16 cellular contexts compared by ENCODE assay signal in genomic region chr1:158146739-158147138, GRCh38. TPM values are rescaled to one million over a fixed set of nuclear protein-coding genes. Genes with fewer than 3 reads are reported as not detected.
A peak's percentile ranks its signal among the peaks of the same experiment; 100 is the strongest.
DNase-seq lines count a peak whose midpoint lies in the region; ATAC-seq and TF ChIP-seq lines count a peak whose summit lies in the region.
"Had no signal": no experiment of that assay in that cellular context is flagged by ENCODE, and none has a peak within 500 bp of the region (broad histone marks: within the 10 kb centered on the region; RNA-seq: fewer than 3 reads in every experiment).

No MANE protein-coding gene starts in this region.

- H3K27ac Mint-ChIP-seq in dendritic cell treated with granulocyte-macrophage colony-stimulating factor and Interleukin-4, amounts not matched to agents 40 ng/mL and 50 ng/mL, for 4 days: peak overlapping the region; percentile 31
- H3K27ac Mint-ChIP-seq in immature natural killer cell: no peak overlapping the region

- H3K36me3 Mint-ChIP-seq in dendritic cell treated with granulocyte-macrophage colony-stimulating factor and Interleukin-4, amounts not matched to agents 40 ng/mL and 50 ng/mL, for 4 days (ENCODE audit: low read depth): peaks cover 6% of the 10 kb centered on the region
- no peaks in the 10 kb centered on the region for H3K36me3 Mint-ChIP-seq in immature natural killer cell

- peaks cover 5 to 23% of the 10 kb centered on the region in 2 donors for H3K4me1 ChIP-seq in gastrocnemius medialis

- TF ChIP-seq POLR2A in gastrocnemius medialis (IDR thresholded peaks at IDR 0.05): no peak

- no peak for TF ChIP-seq CTCF in gastrocnemius medialis (IDR thresholded peaks at IDR 0.05 in 4 of 5, conservative IDR thresholded peaks at IDR 0.05 in 1 of 5)

- intact Hi-C loops in dendritic cell treated with granulocyte-macrophage colony-stimulating factor and Interleukin-4, amounts not matched to agents 40 ng/mL and 50 ng/mL, for 4 days (cut with micrococcal nuclease): no loop called here
- intact Hi-C loops in gastrocnemius medialis (cut with DNase I; ENCODE audit: low total_unique reads): no loop called here

- no peaks in the 10 kb centered on the region for H3K27me3 Mint-ChIP-seq in dendritic cell treated with granulocyte-macrophage colony-stimulating factor and Interleukin-4, amounts not matched to agents 40 ng/mL and 50 ng/mL, for 4 days
- peaks cover 6 to 15% (median 7%) of the 10 kb centered on the region in 3 donors for H3K27me3 Mint-ChIP-seq in immature natural killer cell (ENCODE audit: low read depth in 3 of 3)

- peaks cover 56% of the 10 kb centered on the region for H3K4me1 Mint-ChIP-seq in dendritic cell treated with granulocyte-macrophage colony-stimulating factor and Interleukin-4, amounts not matched to agents 40 ng/mL and 50 ng/mL, for 4 days (ENCODE audit: low read depth)
- peaks cover 23 to 40% of the 10 kb centered on the region in 2 donors for H3K4me1 Mint-ChIP-seq in immature natural killer cell

- peak overlapping the region; percentile 49 to 84 (median 70) for H3K27ac ChIP-seq in gastrocnemius medialis

- in situ Hi-C loops in gastrocnemius medialis (cut with MboI; ENCODE audit: low sequenced_read_pairs in 4 of 4): no loop called here

- H3K9me3 ChIP-seq in gastrocnemius medialis: no peaks in the 10 kb centered on the region
- H3K9me3 ChIP-seq: SK-N-SH had no signal

- DNase-seq in HCEC 1CT: peak; percentile 11
- peak; percentile 67 for DNase-seq in HT1080 (ENCODE audit: low read depth)
- DNase-seq in gastrocnemius medialis: no peak
- DNase-seq in NCI-H226: no peak
- DNase-seq in immature natural killer cell: no peak
- DNase-seq: DMS 273 treated with DMSO at 0.1 percent for 48 hours; NCI-H146; NCI-H2081 treated with DMSO at 0.1 percent for 48 hours; NCI-H2227 treated with DMSO at 0.1 percent for 48 hours; NCI-H526; NK-92 treated with Interleukin-12 subunit alpha and Interleukin-12 subunit beta, amount 100 ng/mL, for 24 hours; OCI-M1; SK-N-SH had no signal

- H3K9me3 Mint-ChIP-seq in dendritic cell treated with granulocyte-macrophage colony-stimulating factor and Interleukin-4, amounts not matched to agents 40 ng/mL and 50 ng/mL, for 4 days: peaks cover 17% of the 10 kb centered on the region
- no peaks in the 10 kb centered on the region for H3K9me3 Mint-ChIP-seq in immature natural killer cell

- H3K4me3 ChIP-seq in gastrocnemius medialis: peak overlapping the region in 1 of 4 donors; percentile 5

- H3K27me3 ChIP-seq in gastrocnemius medialis: no peaks in the 10 kb centered on the region

- ATAC-seq in gastrocnemius medialis: no peak
- no peak for ATAC-seq in GM18861 (IDR thresholded peaks at IDR 0.05; ENCODE audit: unreplicated experiment)

- no peak overlapping the region for H3K4me3 Mint-ChIP-seq in dendritic cell treated with granulocyte-macrophage colony-stimulating factor and Interleukin-4, amounts not matched to agents 40 ng/mL and 50 ng/mL, for 4 days
- no peak overlapping the region for H3K4me3 Mint-ChIP-seq in immature natural killer cell

- H3K36me3 ChIP-seq in gastrocnemius medialis: no peaks in the 10 kb centered on the region

RNA-seq across cellular contexts. Expression of gene CD1D, which starts 34.0 kb away (rescaled TPM):
- 0.69 and 0.73 TPM in 2 replicates for total RNA-seq in HT1080 (2014; rRNA removed; shearing (Covaris generic))
- 0.07 and 0.17 TPM in 2 replicates for polyA plus RNA-seq in HT1080 (2015; cell fraction: cytosol; rRNA removed)
- 0.16 and 0.18 TPM in 2 replicates for polyA plus RNA-seq in HT1080 (2015; cell fraction: nucleus; rRNA removed)
- total RNA-seq in gastrocnemius medialis: under 1 TPM in 2 of 4 donors, not detected in 2; 0.58 to 0.82 TPM
- polyA plus RNA-seq in immature natural killer cell: 1 to 10 TPM in 2 of 3 donors, not detected in 1; 2.9 to 8.7 TPM
- total RNA-seq: HT-29 had no signal
- polyA plus RNA-seq: SK-N-SH had no signal

Comparison
In these comparisons a context has a peak if more than half of its experiments do, and no peak if none do; other contexts are left out.
1. DNase-seq: peak in HCEC 1CT (single experiment) and HT1080 (single experiment); none in gastrocnemius medialis (0 of 2), NCI-H226 (single experiment) and immature natural killer cell (0 of 3).